In the genomic region with DNA sequence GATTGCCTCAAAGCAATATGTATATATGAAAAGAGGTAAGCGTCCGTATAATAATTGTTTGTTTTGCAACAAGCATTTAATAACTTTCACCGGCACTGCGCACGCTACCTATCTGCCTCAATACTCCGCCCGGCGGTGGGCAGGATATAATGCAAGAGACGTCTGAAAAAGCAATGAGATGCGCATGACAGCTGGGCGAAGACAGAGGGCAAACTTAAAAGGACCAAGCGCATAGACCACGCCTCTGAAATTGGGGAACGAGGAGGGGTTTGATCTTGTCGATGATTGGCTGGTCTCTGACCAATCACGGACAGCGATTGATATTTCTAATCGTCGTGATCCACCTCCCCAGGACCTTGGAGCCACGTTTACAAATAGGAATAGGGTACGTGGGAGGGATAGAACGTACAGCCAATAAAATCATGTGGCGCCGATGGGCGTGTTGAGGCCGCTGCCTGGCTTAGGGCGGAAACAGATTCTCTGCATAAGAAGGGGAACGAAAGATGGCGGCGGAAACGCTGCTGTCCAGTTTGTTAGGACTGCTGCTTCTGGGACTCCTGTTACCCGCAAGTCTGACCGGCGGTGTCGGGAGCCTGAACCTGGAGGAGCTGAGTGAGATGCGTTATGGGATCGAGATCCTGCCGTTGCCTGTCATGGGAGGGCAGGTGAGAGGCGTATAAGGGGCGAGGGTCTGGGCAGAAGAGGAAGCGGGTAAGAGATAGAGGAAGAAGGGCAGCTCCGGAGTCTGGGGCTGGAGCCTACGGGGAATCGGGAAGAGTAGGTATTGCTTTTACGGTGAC, we compare ENCODE assay signal across 1 cellular context.
TF ChIP-seq lines count a peak whose summit lies in the region.

A gene with protein sequence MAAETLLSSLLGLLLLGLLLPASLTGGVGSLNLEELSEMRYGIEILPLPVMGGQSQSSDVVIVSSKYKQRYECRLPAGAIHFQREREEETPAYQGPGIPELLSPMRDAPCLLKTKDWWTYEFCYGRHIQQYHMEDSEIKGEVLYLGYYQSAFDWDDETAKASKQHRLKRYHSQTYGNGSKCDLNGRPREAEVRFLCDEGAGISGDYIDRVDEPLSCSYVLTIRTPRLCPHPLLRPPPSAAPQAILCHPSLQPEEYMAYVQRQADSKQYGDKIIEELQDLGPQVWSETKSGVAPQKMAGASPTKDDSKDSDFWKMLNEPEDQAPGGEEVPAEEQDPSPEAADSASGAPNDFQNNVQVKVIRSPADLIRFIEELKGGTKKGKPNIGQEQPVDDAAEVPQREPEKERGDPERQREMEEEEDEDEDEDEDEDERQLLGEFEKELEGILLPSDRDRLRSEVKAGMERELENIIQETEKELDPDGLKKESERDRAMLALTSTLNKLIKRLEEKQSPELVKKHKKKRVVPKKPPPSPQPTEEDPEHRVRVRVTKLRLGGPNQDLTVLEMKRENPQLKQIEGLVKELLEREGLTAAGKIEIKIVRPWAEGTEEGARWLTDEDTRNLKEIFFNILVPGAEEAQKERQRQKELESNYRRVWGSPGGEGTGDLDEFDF (plus strand): TSS at position 474 of the 800 bp plus-strand sequence. CDS start 30 bp downstream, at position 504.

TF ChIP-seq in HepG2, 621 proteins besides CTCF, POLR2A, EP300 and RAD21 (continued from another document and continues in another):
- TF ChIP-seq, protein P1, sequence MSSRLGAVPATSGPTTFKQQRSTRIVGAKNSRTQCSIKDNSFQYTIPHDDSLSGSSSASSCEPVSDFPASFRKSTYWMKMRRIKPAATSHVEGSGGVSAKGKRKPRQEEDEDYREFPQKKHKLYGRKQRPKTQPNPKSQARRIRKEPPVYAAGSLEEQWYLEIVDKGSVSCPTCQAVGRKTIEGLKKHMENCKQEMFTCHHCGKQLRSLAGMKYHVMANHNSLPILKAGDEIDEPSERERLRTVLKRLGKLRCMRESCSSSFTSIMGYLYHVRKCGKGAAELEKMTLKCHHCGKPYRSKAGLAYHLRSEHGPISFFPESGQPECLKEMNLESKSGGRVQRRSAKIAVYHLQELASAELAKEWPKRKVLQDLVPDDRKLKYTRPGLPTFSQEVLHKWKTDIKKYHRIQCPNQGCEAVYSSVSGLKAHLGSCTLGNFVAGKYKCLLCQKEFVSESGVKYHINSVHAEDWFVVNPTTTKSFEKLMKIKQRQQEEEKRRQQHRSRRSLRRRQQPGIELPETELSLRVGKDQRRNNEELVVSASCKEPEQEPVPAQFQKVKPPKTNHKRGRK (CRISPR knock-in tag; IDR thresholded peaks at IDR 0.05), result no peak
- TF ChIP-seq, protein P2, sequence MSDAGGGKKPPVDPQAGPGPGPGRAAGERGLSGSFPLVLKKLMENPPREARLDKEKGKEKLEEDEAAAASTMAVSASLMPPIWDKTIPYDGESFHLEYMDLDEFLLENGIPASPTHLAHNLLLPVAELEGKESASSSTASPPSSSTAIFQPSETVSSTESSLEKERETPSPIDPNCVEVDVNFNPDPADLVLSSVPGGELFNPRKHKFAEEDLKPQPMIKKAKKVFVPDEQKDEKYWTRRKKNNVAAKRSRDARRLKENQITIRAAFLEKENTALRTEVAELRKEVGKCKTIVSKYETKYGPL (CRISPR knock-in tag; IDR thresholded peaks at IDR 0.05), result no peak
- TF ChIP-seq MAFG (CRISPR knock-in tag; IDR thresholded peaks at IDR 0.05), result no peak
- TF ChIP-seq ZNF205 (CRISPR knock-in tag; IDR thresholded peaks at IDR 0.05), result no peak
- TF ChIP-seq, protein P3, sequence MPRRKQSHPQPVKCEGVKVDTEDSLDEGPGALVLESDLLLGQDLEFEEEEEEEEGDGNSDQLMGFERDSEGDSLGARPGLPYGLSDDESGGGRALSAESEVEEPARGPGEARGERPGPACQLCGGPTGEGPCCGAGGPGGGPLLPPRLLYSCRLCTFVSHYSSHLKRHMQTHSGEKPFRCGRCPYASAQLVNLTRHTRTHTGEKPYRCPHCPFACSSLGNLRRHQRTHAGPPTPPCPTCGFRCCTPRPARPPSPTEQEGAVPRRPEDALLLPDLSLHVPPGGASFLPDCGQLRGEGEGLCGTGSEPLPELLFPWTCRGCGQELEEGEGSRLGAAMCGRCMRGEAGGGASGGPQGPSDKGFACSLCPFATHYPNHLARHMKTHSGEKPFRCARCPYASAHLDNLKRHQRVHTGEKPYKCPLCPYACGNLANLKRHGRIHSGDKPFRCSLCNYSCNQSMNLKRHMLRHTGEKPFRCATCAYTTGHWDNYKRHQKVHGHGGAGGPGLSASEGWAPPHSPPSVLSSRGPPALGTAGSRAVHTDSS (CRISPR knock-in tag; conservative IDR thresholded peaks at IDR 0.05), result no peak
- TF ChIP-seq ZNF839 (CRISPR knock-in tag; IDR thresholded peaks at IDR 0.05; ENCODE audit: borderline replicate concordance), result no peak
- TF ChIP-seq ZNF225 (CRISPR knock-in tag; IDR thresholded peaks at IDR 0.05), result peak; percentile 70; the same call in 1 of the 2 replicates
- peak; percentile 42; the same call in 1 of the 2 replicates for TF ChIP-seq ZNF224 (CRISPR knock-in tag; IDR thresholded peaks at IDR 0.05)
- 0 out of 2 replicates have a peak, but pooled peaks have one; percentile 8 for TF ChIP-seq HMG20B (CRISPR knock-in tag; conservative IDR thresholded peaks at IDR 0.05)
- no peak for TF ChIP-seq HNRNPL (IDR thresholded peaks at IDR 0.05; ENCODE audit: low read depth, low read length)
- TF ChIP-seq, protein P4, sequence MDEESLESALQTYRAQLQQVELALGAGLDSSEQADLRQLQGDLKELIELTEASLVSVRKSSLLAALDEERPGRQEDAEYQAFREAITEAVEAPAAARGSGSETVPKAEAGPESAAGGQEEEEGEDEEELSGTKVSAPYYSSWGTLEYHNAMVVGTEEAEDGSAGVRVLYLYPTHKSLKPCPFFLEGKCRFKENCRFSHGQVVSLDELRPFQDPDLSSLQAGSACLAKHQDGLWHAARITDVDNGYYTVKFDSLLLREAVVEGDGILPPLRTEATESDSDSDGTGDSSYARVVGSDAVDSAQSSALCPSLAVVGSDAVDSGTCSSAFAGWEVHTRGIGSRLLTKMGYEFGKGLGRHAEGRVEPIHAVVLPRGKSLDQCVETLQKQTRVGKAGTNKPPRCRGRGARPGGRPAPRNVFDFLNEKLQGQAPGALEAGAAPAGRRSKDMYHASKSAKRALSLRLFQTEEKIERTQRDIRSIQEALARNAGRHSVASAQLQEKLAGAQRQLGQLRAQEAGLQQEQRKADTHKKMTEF (CRISPR knock-in tag; IDR thresholded peaks at IDR 0.05), result 0 out of 2 replicates have a peak, but pooled peaks have one; percentile 28
- TF ChIP-seq FOXA1 (IDR thresholded peaks at IDR 0.05), result no peak
- peak; percentile 9; the same call in 1 of the 2 replicates for TF ChIP-seq FOXA1 (CRISPR knock-in tag; IDR thresholded peaks at IDR 0.05)
- TF ChIP-seq, protein P5, sequence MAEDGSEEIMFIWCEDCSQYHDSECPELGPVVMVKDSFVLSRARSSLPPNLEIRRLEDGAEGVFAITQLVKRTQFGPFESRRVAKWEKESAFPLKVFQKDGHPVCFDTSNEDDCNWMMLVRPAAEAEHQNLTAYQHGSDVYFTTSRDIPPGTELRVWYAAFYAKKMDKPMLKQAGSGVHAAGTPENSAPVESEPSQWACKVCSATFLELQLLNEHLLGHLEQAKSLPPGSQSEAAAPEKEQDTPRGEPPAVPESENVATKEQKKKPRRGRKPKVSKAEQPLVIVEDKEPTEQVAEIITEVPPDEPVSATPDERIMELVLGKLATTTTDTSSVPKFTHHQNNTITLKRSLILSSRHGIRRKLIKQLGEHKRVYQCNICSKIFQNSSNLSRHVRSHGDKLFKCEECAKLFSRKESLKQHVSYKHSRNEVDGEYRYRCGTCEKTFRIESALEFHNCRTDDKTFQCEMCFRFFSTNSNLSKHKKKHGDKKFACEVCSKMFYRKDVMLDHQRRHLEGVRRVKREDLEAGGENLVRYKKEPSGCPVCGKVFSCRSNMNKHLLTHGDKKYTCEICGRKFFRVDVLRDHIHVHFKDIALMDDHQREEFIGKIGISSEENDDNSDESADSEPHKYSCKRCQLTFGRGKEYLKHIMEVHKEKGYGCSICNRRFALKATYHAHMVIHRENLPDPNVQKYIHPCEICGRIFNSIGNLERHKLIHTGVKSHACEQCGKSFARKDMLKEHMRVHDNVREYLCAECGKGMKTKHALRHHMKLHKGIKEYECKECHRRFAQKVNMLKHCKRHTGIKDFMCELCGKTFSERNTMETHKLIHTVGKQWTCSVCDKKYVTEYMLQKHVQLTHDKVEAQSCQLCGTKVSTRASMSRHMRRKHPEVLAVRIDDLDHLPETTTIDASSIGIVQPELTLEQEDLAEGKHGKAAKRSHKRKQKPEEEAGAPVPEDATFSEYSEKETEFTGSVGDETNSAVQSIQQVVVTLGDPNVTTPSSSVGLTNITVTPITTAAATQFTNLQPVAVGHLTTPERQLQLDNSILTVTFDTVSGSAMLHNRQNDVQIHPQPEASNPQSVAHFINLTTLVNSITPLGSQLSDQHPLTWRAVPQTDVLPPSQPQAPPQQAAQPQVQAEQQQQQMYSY (CRISPR knock-in tag; IDR thresholded peaks at IDR 0.05), result no peak
- TF ChIP-seq MIER3 (CRISPR knock-in tag; IDR thresholded peaks at IDR 0.05; ENCODE audit: borderline replicate concordance), result 0 out of 2 replicates have a peak, but pooled peaks have one; percentile 26
- no peak for TF ChIP-seq ETV6 (CRISPR knock-in tag; conservative IDR thresholded peaks at IDR 0.05)
- TF ChIP-seq, protein P6, sequence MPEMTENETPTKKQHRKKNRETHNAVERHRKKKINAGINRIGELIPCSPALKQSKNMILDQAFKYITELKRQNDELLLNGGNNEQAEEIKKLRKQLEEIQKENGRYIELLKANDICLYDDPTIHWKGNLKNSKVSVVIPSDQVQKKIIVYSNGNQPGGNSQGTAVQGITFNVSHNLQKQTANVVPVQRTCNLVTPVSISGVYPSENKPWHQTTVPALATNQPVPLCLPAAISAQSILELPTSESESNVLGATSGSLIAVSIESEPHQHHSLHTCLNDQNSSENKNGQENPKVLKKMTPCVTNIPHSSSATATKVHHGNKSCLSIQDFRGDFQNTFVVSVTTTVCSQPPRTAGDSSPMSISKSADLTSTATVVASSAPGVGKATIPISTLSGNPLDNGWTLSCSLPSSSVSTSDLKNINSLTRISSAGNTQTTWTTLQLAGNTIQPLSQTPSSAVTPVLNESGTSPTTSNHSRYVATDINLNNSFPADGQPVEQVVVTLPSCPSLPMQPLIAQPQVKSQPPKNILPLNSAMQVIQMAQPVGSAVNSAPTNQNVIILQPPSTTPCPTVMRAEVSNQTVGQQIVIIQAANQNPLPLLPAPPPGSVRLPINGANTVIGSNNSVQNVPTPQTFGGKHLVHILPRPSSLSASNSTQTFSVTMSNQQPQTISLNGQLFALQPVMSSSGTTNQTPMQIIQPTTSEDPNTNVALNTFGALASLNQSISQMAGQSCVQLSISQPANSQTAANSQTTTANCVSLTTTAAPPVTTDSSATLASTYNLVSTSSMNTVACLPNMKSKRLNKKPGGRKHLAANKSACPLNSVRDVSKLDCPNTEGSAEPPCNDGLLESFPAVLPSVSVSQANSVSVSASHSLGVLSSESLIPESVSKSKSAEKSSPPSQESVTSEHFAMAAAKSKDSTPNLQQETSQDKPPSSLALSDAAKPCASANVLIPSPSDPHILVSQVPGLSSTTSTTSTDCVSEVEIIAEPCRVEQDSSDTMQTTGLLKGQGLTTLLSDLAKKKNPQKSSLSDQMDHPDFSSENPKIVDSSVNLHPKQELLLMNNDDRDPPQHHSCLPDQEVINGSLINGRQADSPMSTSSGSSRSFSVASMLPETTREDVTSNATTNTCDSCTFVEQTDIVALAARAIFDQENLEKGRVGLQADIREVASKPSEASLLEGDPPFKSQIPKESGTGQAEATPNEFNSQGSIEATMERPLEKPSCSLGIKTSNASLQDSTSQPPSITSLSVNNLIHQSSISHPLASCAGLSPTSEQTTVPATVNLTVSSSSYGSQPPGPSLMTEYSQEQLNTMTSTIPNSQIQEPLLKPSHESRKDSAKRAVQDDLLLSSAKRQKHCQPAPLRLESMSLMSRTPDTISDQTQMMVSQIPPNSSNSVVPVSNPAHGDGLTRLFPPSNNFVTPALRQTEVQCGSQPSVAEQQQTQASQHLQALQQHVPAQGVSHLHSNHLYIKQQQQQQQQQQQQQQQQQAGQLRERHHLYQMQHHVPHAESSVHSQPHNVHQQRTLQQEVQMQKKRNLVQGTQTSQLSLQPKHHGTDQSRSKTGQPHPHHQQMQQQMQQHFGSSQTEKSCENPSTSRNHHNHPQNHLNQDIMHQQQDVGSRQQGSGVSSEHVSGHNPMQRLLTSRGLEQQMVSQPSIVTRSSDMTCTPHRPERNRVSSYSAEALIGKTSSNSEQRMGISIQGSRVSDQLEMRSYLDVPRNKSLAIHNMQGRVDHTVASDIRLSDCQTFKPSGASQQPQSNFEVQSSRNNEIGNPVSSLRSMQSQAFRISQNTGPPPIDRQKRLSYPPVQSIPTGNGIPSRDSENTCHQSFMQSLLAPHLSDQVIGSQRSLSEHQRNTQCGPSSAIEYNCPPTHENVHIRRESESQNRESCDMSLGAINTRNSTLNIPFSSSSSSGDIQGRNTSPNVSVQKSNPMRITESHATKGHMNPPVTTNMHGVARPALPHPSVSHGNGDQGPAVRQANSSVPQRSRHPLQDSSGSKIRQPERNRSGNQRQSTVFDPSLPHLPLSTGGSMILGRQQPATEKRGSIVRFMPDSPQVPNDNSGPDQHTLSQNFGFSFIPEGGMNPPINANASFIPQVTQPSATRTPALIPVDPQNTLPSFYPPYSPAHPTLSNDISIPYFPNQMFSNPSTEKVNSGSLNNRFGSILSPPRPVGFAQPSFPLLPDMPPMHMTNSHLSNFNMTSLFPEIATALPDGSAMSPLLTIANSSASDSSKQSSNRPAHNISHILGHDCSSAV (CRISPR knock-in tag; IDR thresholded peaks at IDR 0.05; ENCODE audit: borderline replicate concordance), result no peak
- TF ChIP-seq, protein P7, sequence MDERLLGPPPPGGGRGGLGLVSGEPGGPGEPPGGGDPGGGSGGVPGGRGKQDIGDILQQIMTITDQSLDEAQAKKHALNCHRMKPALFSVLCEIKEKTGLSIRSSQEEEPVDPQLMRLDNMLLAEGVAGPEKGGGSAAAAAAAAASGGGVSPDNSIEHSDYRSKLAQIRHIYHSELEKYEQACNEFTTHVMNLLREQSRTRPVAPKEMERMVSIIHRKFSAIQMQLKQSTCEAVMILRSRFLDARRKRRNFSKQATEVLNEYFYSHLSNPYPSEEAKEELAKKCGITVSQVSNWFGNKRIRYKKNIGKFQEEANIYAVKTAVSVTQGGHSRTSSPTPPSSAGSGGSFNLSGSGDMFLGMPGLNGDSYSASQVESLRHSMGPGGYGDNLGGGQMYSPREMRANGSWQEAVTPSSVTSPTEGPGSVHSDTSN (CRISPR knock-in tag; IDR thresholded peaks at IDR 0.05), result peak; percentile 83
- TF ChIP-seq, protein P8, sequence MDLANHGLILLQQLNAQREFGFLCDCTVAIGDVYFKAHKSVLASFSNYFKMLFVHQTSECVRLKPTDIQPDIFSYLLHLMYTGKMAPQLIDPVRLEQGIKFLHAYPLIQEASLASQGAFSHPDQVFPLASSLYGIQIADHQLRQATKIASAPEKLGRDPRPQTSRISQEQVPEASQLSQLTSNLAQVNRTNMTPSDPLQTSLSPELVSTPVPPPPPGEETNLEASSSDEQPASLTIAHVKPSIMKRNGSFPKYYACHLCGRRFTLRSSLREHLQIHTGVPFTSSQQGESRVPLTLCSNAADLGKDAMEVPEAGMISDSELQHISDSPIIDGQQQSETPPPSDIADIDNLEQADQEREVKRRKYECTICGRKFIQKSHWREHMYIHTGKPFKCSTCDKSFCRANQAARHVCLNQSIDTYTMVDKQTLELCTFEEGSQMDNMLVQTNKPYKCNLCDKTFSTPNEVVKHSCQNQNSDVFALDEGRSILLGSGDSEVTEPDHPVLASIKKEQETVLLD (CRISPR knock-in tag; IDR thresholded peaks at IDR 0.05; ENCODE audit: low read depth), result no peak
- peak; percentile 19; the same call in 1 of the 2 replicates for TF ChIP-seq KLF6 (CRISPR knock-in tag; IDR thresholded peaks at IDR 0.05)
- no peak; the same call in 1 of the 2 replicates for TF ChIP-seq GFI1 (CRISPR knock-in tag; IDR thresholded peaks at IDR 0.05; ENCODE audit: borderline replicate concordance)
